ENCODE assay signal across 39 cellular contexts in the genomic region with DNA sequence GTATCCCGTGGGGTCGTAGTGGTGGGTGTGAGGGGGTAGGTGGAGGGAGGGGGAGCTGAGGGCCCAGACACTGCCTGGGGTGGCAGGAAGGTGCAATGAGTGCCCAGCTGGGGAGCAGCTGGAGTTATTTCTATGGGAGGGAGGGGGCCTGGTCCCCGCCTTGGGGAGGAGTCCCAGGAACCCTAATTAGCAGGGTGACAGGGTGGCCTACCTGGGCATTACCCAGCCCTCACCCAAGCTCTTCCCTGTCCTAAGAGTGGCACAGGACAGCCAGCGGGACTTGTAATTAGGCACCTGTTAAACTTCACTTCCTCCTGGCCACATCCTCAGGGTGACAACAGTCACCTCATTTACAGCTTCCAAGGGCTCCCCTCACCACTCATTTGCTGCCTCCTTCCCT. TPM values are rescaled to one million over a fixed set of nuclear protein-coding genes. Genes with fewer than 3 reads are reported as not detected.
"Had no signal": no experiment of that assay in that cellular context is flagged by ENCODE, and none has a peak within 500 bp of the region (broad histone marks: within the 10 kb centered on the region; RNA-seq: fewer than 3 reads in every experiment).

A gene with protein sequence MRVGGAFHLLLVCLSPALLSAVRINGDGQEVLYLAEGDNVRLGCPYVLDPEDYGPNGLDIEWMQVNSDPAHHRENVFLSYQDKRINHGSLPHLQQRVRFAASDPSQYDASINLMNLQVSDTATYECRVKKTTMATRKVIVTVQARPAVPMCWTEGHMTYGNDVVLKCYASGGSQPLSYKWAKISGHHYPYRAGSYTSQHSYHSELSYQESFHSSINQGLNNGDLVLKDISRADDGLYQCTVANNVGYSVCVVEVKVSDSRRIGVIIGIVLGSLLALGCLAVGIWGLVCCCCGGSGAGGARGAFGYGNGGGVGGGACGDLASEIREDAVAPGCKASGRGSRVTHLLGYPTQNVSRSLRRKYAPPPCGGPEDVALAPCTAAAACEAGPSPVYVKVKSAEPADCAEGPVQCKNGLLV (minus strand): TSS at position 101 of the 400 bp plus-strand sequence. CDS start 136 bp downstream, outside the sequence.

- H3K27me3 ChIP-seq: adrenal gland, body of pancreas, brain microvascular endothelial cell, breast epithelium had no signal

- H3K4me3 Mint-ChIP-seq: activated B cell treated with CpG ODN at 0.5 μM for 24 hours; activated CD4-positive, alpha-beta memory T cell treated with anti-CD3 and anti-CD28 coated beads for 36 hours; activated CD4-positive, alpha-beta T cell treated with anti-CD3 and anti-CD28 coated beads, Interleukin-2, amount 10 ng/mL, durations not matched to agents 24 days and 14 days; activated CD8-positive, alpha-beta T cell treated with anti-CD3 and anti-CD28 coated beads for 36 hours; activated naive CD4-positive, alpha-beta T cell treated with anti-CD3 and anti-CD28 coated beads for 36 hours; activated naive CD8-positive, alpha-beta T cell treated with anti-CD3 and anti-CD28 coated beads for 36 hours; activated T-cell treated with anti-CD3 and anti-CD28 coated beads, Interleukin-2, amount 50 U/mL, for 4 hours; activated T-cell treated with anti-CD3 and anti-CD28 coated beads, Interleukin-2, amount 50 U/mL, for 72 hours; activated T-helper 1 cell treated with anti-CD3 and anti-CD28 coated beads, Interleukin-12 subunit alpha, Interleukin-12 subunit beta, Interleukin-2, Interleukin-4 antibody, amounts not matched to agents 30 ng/mL and 10 ng/mL and 1 ng/mL, durations not matched to agents 14 hours and 24 hours and 36 hours; activated T-helper 17 cell treated with anti-CD3 and anti-CD28 coated beads, Interleukin-2, amount 50 U/mL, for 72 hours; T-cell; T-helper 17 cell; T-helper 2 cell treated with Interferon-gamma antibody and Interleukin-4, amounts not matched to agents 5 μg/mL and 100 μg/mL, for 36 hours had no signal

- H3K4me1 ChIP-seq: adrenal gland had no signal

- H3K4me1 Mint-ChIP-seq: activated B cell treated with CpG ODN at 0.5 μM for 24 hours had no signal

- H3K27ac ChIP-seq: adrenal gland, body of pancreas, brain microvascular endothelial cell, breast epithelium, VCaP had no signal

- H3K9me3 Mint-ChIP-seq: activated B cell treated with CpG ODN at 0.5 μM for 24 hours; activated CD4-positive, alpha-beta memory T cell treated with anti-CD3 and anti-CD28 coated beads for 36 hours; activated CD4-positive, alpha-beta T cell treated with anti-CD3 and anti-CD28 coated beads, Interleukin-2, amount 10 ng/mL, durations not matched to agents 24 days and 14 days; activated CD8-positive, alpha-beta T cell treated with anti-CD3 and anti-CD28 coated beads for 36 hours; activated naive CD4-positive, alpha-beta T cell treated with anti-CD3 and anti-CD28 coated beads for 36 hours; activated naive CD4-positive, alpha-beta T cell treated with anti-CD3 and anti-CD28 coated beads, Interleukin-2, amount 50 U/mL, for 72 hours; activated naive CD8-positive, alpha-beta T cell treated with anti-CD3 and anti-CD28 coated beads for 36 hours; activated T-cell treated with anti-CD3 and anti-CD28 coated beads, Interleukin-2, amount 50 U/mL, for 4 hours; activated T-cell treated with anti-CD3 and anti-CD28 coated beads, Interleukin-2, amount 50 U/mL, for 72 hours; activated T-helper 1 cell treated with anti-CD3 and anti-CD28 coated beads, Interleukin-12 subunit alpha, Interleukin-12 subunit beta, Interleukin-2, Interleukin-4 antibody, amounts not matched to agents 30 ng/mL and 10 ng/mL and 1 ng/mL, durations not matched to agents 14 hours and 24 hours and 36 hours; activated T-helper 17 cell treated with anti-CD3 and anti-CD28 coated beads, Interleukin-2, amount 50 U/mL, for 72 hours; T-cell; T-helper 2 cell treated with Interferon-gamma antibody and Interleukin-4, amounts not matched to agents 5 μg/mL and 100 μg/mL, for 36 hours had no signal

- H3K36me3 Mint-ChIP-seq: activated CD4-positive, alpha-beta memory T cell treated with anti-CD3 and anti-CD28 coated beads for 36 hours; activated naive CD4-positive, alpha-beta T cell treated with anti-CD3 and anti-CD28 coated beads, Interleukin-2, amount 50 U/mL, for 72 hours; activated naive CD8-positive, alpha-beta T cell treated with anti-CD3 and anti-CD28 coated beads for 36 hours; T-cell had no signal

- H3K9me3 ChIP-seq: adrenal gland, body of pancreas, breast epithelium had no signal

- FAIRE-seq: astrocyte, TTC549 had no signal

- H3K27me3 Mint-ChIP-seq: activated CD4-positive, alpha-beta memory T cell treated with anti-CD3 and anti-CD28 coated beads for 36 hours; activated CD8-positive, alpha-beta T cell treated with anti-CD3 and anti-CD28 coated beads for 36 hours; activated T-helper 17 cell treated with anti-CD3 and anti-CD28 coated beads, Interleukin-2, amount 50 U/mL, for 72 hours had no signal

- H3K27ac Mint-ChIP-seq: activated B cell treated with CpG ODN at 0.5 μM for 24 hours; activated CD4-positive, alpha-beta memory T cell treated with anti-CD3 and anti-CD28 coated beads for 36 hours; activated CD4-positive, alpha-beta T cell treated with anti-CD3 and anti-CD28 coated beads, Interleukin-2, amount 10 ng/mL, durations not matched to agents 24 days and 14 days; activated CD8-positive, alpha-beta T cell treated with anti-CD3 and anti-CD28 coated beads for 36 hours; activated naive CD4-positive, alpha-beta T cell treated with anti-CD3 and anti-CD28 coated beads for 36 hours; activated naive CD8-positive, alpha-beta T cell treated with anti-CD3 and anti-CD28 coated beads for 36 hours; activated T-cell treated with anti-CD3 and anti-CD28 coated beads, Interleukin-2, amount 50 U/mL, for 72 hours; activated T-helper 1 cell treated with anti-CD3 and anti-CD28 coated beads, Interleukin-12 subunit alpha, Interleukin-12 subunit beta, Interleukin-2, Interleukin-4 antibody, amounts not matched to agents 30 ng/mL and 10 ng/mL and 1 ng/mL, durations not matched to agents 14 hours and 24 hours and 36 hours; T-cell; T-helper 17 cell; T-helper 2 cell treated with Interferon-gamma antibody and Interleukin-4, amounts not matched to agents 5 μg/mL and 100 μg/mL, for 36 hours had no signal

- H3K36me3 ChIP-seq: adrenal gland, brain microvascular endothelial cell, breast epithelium had no signal

- DNase-seq: activated B cell treated with CpG ODN at 0.5 μM for 24 hours; activated CD4-positive, alpha-beta memory T cell treated with anti-CD3 and anti-CD28 coated beads for 36 hours; activated CD4-positive, alpha-beta T cell treated with anti-CD3 and anti-CD28 coated beads for 4 hours; activated CD4-positive, alpha-beta T cell treated with anti-CD3 and anti-CD28 coated beads, Interleukin-2, amount 10 ng/mL, durations not matched to agents 24 days and 14 days; activated CD4-positive, alpha-beta T cell treated with anti-CD3 and anti-CD28 coated beads, Interleukin-2, amount 50 U/mL, for 1 hour; activated CD4-positive, alpha-beta T cell treated with anti-CD3 and anti-CD28 coated beads, Interleukin-2, amount 50 U/mL, for 4 hours; activated CD4-positive, CD25-positive, alpha-beta regulatory T cell treated with anti-CD3 and anti-CD28 coated beads, Interleukin-2, amount 50 U/mL, for 72 hours; activated CD8-positive, alpha-beta memory T cell treated with anti-CD3 and anti-CD28 coated beads, Interleukin-2, amount 50 U/mL, for 4 hours; activated CD8-positive, alpha-beta T cell treated with anti-CD3 and anti-CD28 coated beads for 36 hours; activated effector memory CD4-positive, alpha-beta T cell treated with anti-CD3 and anti-CD28 coated beads, Interleukin-2, amount 50 U/mL, for 16 hours; activated gamma-delta T cell treated with Interleukin-2 at 50 U/mL for 16 hours; activated naive CD4-positive, alpha-beta T cell; activated naive CD4-positive, alpha-beta T cell treated with anti-CD3 and anti-CD28 coated beads for 36 hours; activated naive CD4-positive, alpha-beta T cell treated with anti-CD3 and anti-CD28 coated beads, Interleukin-2, amount 50 U/mL, for 16 hours; activated naive CD8-positive, alpha-beta T cell treated with anti-CD3 and anti-CD28 coated beads for 36 hours; activated T-cell treated with anti-CD3 and anti-CD28 coated beads for 4 hours; activated T-cell treated with anti-CD3 and anti-CD28 coated beads, Interleukin-2, amount 50 U/mL, for 1 hour; activated T-cell treated with anti-CD3 and anti-CD28 coated beads, Interleukin-2, amount 50 U/mL, for 4 hours; activated T-cell treated with anti-CD3 and anti-CD28 coated beads, Interleukin-2, amount 50 U/mL, for 72 hours; adrenal gland; amniotic stem cell; aorta; body of pancreas; brain microvascular endothelial cell; central memory CD4-positive, alpha-beta T cell; T-cell; T-helper 17 cell; T-helper 9 cell had no signal

- ATAC-seq: activated CD8-positive, alpha-beta T cell treated with anti-CD3 and anti-CD28 coated beads for 36 hours; activated naive CD4-positive, alpha-beta T cell treated with anti-CD3 and anti-CD28 coated beads, Interleukin-2, amount 50 U/mL, for 72 hours; activated T-cell treated with anti-CD3 and anti-CD28 coated beads, Interleukin-2, amount 50 U/mL, for 4 hours; activated T-cell treated with anti-CD3 and anti-CD28 coated beads, Interleukin-2, amount 50 U/mL, for 72 hours; activated T-helper 17 cell treated with anti-CD3 and anti-CD28 coated beads, Interleukin-2, amount 50 U/mL, for 72 hours; body of pancreas; T-cell; T-helper 17 cell had no signal

- H3K4me3 ChIP-seq: adrenal gland, body of pancreas, breast epithelium had no signal

RNA-seq across cellular contexts. Expression of the gene that starts here (rescaled TPM):
- total RNA-seq: activated B cell treated with CpG ODN at 0.5 μM for 24 hours; activated CD4-positive, alpha-beta memory T cell treated with anti-CD3 and anti-CD28 coated beads for 36 hours; activated CD4-positive, alpha-beta T cell treated with anti-CD3 and anti-CD28 coated beads, Interleukin-2, amount 10 ng/mL, durations not matched to agents 24 days and 14 days; activated CD8-positive, alpha-beta memory T cell treated with anti-CD3 and anti-CD28 coated beads for 36 hours; activated CD8-positive, alpha-beta T cell treated with anti-CD3 and anti-CD28 coated beads for 36 hours; activated naive CD4-positive, alpha-beta T cell treated with anti-CD3 and anti-CD28 coated beads for 36 hours; activated naive CD8-positive, alpha-beta T cell treated with anti-CD3 and anti-CD28 coated beads for 36 hours; activated T-cell treated with anti-CD3 and anti-CD28 coated beads, Interleukin-2, amount 50 U/mL, for 4 hours; activated T-cell treated with anti-CD3 and anti-CD28 coated beads, Interleukin-2, amount 50 U/mL, for 72 hours; activated T-helper 1 cell treated with anti-CD3 and anti-CD28 coated beads, Interleukin-12 subunit alpha, Interleukin-12 subunit beta, Interleukin-2, Interleukin-4 antibody, amounts not matched to agents 30 ng/mL and 10 ng/mL and 1 ng/mL, durations not matched to agents 14 hours and 24 hours and 36 hours; astrocyte; body of pancreas; cardiac septum; T-cell; T-helper 1 cell treated with Interleukin-12 subunit alpha and Interleukin-12 subunit beta and Interleukin-4 antibody, amounts not matched to agents 30 ng/mL and 1 ng/mL, for 36 hours; T-helper 17 cell had no signal
